ENCODE assay signal across 2 cellular contexts in genomic region chr6:31112478-31112877, GRCh38.
TF ChIP-seq lines count a peak whose summit lies in the region.

Gene C6orf15 (minus strand): TSS chr6:31112575. CDS start chr6:31112555, 20 bp downstream.

TF ChIP-seq in SK-N-SH, 30 proteins besides CTCF, POLR2A, EP300 and RAD21 (continued from another document):
- TF ChIP-seq NRF1 (IDR thresholded peaks at IDR 0.05; ENCODE audit: low read depth, low read length), result no peak
- TF ChIP-seq TCF12 (IDR thresholded peaks at IDR 0.05), result no peak
- no peak for TF ChIP-seq RFX5 (IDR thresholded peaks at IDR 0.05; ENCODE audit: low read length)
- no peak for TF ChIP-seq CHD2 (IDR thresholded peaks at IDR 0.05; ENCODE audit: low read length, partially characterized antibody)

TF ChIP-seq in SK-N-SH treated with all-trans-retinoic acid at 6 μM for 48 hours, 23 proteins besides CTCF, POLR2A, EP300 and RAD21 (continued from another document):
- TF ChIP-seq TSHZ2 (CRISPR knock-in tag; IDR thresholded peaks at IDR 0.05) (no peak), POU6F1 (CRISPR knock-in tag; IDR thresholded peaks at IDR 0.05; ENCODE audit: borderline replicate concordance, low read depth) (no peak), ESRRG (CRISPR knock-in tag; IDR thresholded peaks at IDR 0.05) (no peak), TOX (CRISPR knock-in tag; IDR thresholded peaks at IDR 0.05; ENCODE audit: borderline replicate concordance) (no peak)
